Comparison of ENCODE assay signal across 27 cellular contexts in the genomic region with DNA sequence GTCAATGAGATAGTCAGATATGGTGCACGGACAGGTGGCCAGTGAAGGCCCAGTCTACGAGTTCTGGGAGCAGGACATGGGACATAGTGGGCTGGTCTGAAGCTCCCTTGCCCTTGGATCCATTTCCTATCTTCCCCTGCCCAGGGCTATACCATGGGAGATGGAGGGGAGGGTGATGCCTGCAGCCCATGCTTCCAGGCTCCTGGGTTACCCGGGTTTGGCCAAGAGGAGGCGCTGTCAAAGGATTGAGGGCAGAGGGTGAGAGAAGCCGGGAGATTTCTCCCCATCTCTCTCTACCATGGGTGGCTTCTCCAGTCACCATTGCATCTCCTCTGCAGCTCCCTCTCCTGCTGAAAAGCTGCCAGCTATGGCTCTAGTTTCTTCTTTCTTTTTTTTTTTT. TPM values are rescaled to one million over a fixed set of nuclear protein-coding genes. Genes with fewer than 3 reads are reported as not detected.
"Had no signal": no experiment of that assay in that cellular context is flagged by ENCODE, and none has a peak within 500 bp of the region (broad histone marks: within the 10 kb centered on the region; RNA-seq: fewer than 3 reads in every experiment).

No MANE protein-coding gene starts in this region.

- H3K4me1 Mint-ChIP-seq: activated naive CD4-positive, alpha-beta T cell treated with anti-CD3 and anti-CD28 coated beads, Interleukin-2, amount 50 U/mL, for 24 hours had no signal

- H2AFZ ChIP-seq: hepatocyte had no signal

- H3K4me3 ChIP-seq: body of pancreas, cardiac muscle cell, hepatocyte, left ventricle myocardium inferior, pancreas, psoas muscle, right atrium auricular region, thyroid gland had no signal

- ATAC-seq: activated T-cell treated with anti-CD3 and anti-CD28 coated beads, Interleukin-2, amount 50 U/mL, for 72 hours; body of pancreas; esophagus mucosa; natural killer cell treated with Interleukin-12 subunit alpha and Interleukin-12 subunit beta and Interleukin-15 and Interleukin-18, amount 100 ng/mL, for 72 hours; pancreas; psoas muscle had no signal

- H3K27ac Mint-ChIP-seq: activated CD4-positive, alpha-beta memory T cell treated with anti-CD3 and anti-CD28 coated beads for 36 hours; activated naive CD4-positive, alpha-beta T cell treated with anti-CD3 and anti-CD28 coated beads, Interleukin-2, amount 50 U/mL, for 24 hours; activated T-cell treated with anti-CD3 and anti-CD28 coated beads, Interleukin-2, amount 50 U/mL, for 72 hours; natural killer cell treated with Interleukin-12 subunit alpha and Interleukin-12 subunit beta and Interleukin-15 and Interleukin-18, amount 100 ng/mL, for 72 hours; stimulated activated naive CD8-positive, alpha-beta T cell treated with anti-CD3 and anti-CD28 coated beads, Interleukin-15, Interleukin-2, amounts not matched to agents 100 ng/mL and 50 ng/mL, for 24 hours; T-helper 1 cell treated with Interleukin-12 subunit alpha and Interleukin-12 subunit beta and Interleukin-4 antibody, amounts not matched to agents 30 μg/mL and 1 μg/mL, for 36 hours had no signal

- H3K36me3 Mint-ChIP-seq: activated CD4-positive, alpha-beta memory T cell treated with anti-CD3 and anti-CD28 coated beads for 36 hours; activated naive CD4-positive, alpha-beta T cell treated with anti-CD3 and anti-CD28 coated beads, Interleukin-2, amount 50 U/mL, for 24 hours; natural killer cell treated with Interleukin-12 subunit alpha and Interleukin-12 subunit beta and Interleukin-15 and Interleukin-18, amount 100 ng/mL, for 72 hours had no signal

- H3K27ac ChIP-seq: body of pancreas, cardiac muscle cell, hepatocyte, left ventricle myocardium inferior, pancreas, psoas muscle, right atrium auricular region, thyroid gland had no signal

- DNase-seq: activated CD4-positive, alpha-beta memory T cell treated with anti-CD3 and anti-CD28 coated beads for 36 hours; activated CD4-positive, alpha-beta T cell treated with anti-CD3 and anti-CD28 coated beads for 48 hours; activated effector memory CD4-positive, alpha-beta T cell treated with anti-CD3 and anti-CD28 coated beads, Interleukin-2, amount 50 U/mL, for 16 hours; activated T-cell treated with anti-CD3 and anti-CD28 coated beads, Interleukin-2, amount 50 U/mL, for 72 hours; anterior cingulate cortex; body of pancreas; foreskin melanocyte; left ventricle myocardium inferior; midbrain; pancreas; psoas muscle; stimulated activated CD4-positive, alpha-beta T cell treated with anti-CD3 and anti-CD28 coated beads, Interleukin-4, amount 100 ng/mL, for 4 hours; substantia nigra; T1000; thyroid gland had no signal

- H3K9me3 ChIP-seq: body of pancreas, left ventricle myocardium inferior, pancreas, psoas muscle, right atrium auricular region, thyroid gland had no signal

- H3K79me2 ChIP-seq: hepatocyte had no signal

- H3K9me3 Mint-ChIP-seq: activated CD4-positive, alpha-beta memory T cell treated with anti-CD3 and anti-CD28 coated beads for 36 hours; activated naive CD4-positive, alpha-beta T cell treated with anti-CD3 and anti-CD28 coated beads, Interleukin-2, amount 50 U/mL, for 24 hours; natural killer cell treated with Interleukin-12 subunit alpha and Interleukin-12 subunit beta and Interleukin-15 and Interleukin-18, amount 100 ng/mL, for 72 hours; stimulated activated naive CD8-positive, alpha-beta T cell treated with anti-CD3 and anti-CD28 coated beads, Interleukin-15, Interleukin-2, amounts not matched to agents 100 ng/mL and 50 ng/mL, for 24 hours; T-helper 1 cell treated with Interleukin-12 subunit alpha and Interleukin-12 subunit beta and Interleukin-4 antibody, amounts not matched to agents 30 μg/mL and 1 μg/mL, for 36 hours had no signal

- FAIRE-seq: endothelial cell of umbilical vein, pancreas had no signal

- H3K4me2 ChIP-seq: hepatocyte had no signal

- H3K4me1 ChIP-seq: left ventricle myocardium inferior, pancreas, psoas muscle, thyroid gland had no signal

- H3K36me3 ChIP-seq: cardiac muscle cell, left ventricle myocardium inferior, pancreas, right atrium auricular region, thyroid gland had no signal

- H3K4me3 Mint-ChIP-seq: activated CD4-positive, alpha-beta memory T cell treated with anti-CD3 and anti-CD28 coated beads for 36 hours; activated naive CD4-positive, alpha-beta T cell treated with anti-CD3 and anti-CD28 coated beads, Interleukin-2, amount 50 U/mL, for 24 hours; activated T-cell treated with anti-CD3 and anti-CD28 coated beads, Interleukin-2, amount 50 U/mL, for 72 hours; natural killer cell treated with Interleukin-12 subunit alpha and Interleukin-12 subunit beta and Interleukin-15 and Interleukin-18, amount 100 ng/mL, for 72 hours; stimulated activated naive CD8-positive, alpha-beta T cell treated with anti-CD3 and anti-CD28 coated beads, Interleukin-15, Interleukin-2, amounts not matched to agents 100 ng/mL and 50 ng/mL, for 24 hours; T-helper 1 cell treated with Interleukin-12 subunit alpha and Interleukin-12 subunit beta and Interleukin-4 antibody, amounts not matched to agents 30 μg/mL and 1 μg/mL, for 36 hours had no signal

RNA-seq across cellular contexts. Expression of a gene that starts 52.8 kb away (rescaled TPM):
- total RNA-seq: activated CD4-positive, alpha-beta memory T cell treated with anti-CD3 and anti-CD28 coated beads for 36 hours; body of pancreas; cardiac muscle cell; chondrocyte; endothelial cell of umbilical vein; esophagus mucosa; left ventricle myocardium inferior; lung microvascular endothelial cell; natural killer cell treated with Interleukin-12 subunit alpha and Interleukin-12 subunit beta and Interleukin-15 and Interleukin-18, amount 100 ng/mL, for 72 hours; pancreas; psoas muscle; right atrium auricular region; ureter had no signal
- polyA plus RNA-seq: cardiac muscle cell, endothelial cell of umbilical vein, pancreas, psoas muscle had no signal
